In the genomic region with DNA sequence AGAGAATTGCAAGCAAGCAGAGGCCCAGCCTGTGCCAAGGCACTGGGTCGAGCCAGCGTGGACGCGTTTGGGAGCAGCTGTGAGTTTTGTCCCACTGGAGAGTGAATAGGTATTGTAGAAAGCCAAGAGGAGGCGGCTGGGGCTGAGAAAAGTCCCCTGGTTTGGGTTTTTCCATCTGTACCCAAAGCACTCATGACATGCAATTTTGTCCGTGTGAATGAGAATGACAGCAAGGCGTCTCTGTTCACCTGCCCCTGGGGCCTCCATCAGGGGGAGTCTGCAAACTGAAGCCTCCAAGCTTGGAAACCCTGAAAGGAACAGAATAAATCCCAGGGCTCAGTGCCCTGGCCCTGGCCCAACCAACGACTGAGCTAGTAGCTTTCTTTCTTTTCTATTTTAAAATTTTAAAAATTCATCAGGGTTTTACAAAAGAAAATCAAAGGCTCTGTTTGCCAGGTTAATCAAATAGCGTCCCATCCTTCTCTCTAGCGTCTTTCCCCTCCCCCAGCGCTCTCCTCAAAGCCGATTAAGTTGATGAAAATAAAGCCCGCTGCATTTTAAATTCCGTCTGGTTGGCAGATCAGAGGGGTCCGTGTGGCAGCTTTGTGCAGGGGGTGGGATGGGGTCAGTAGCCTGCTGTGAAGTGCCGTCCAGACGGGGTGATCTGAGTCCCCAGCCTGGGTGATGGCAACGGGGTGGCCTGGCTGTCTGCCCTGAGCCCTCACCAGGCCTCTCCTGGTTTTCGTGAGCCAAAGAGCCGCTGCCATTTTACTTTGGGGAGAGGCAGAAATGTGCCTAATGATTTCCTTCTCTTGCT, we compare ENCODE assay signal across 11 cellular contexts.
A peak's percentile ranks its signal among the peaks of the same experiment; 100 is the strongest.
DNase-seq lines count a peak whose midpoint lies in the region; ATAC-seq, FAIRE-seq and TF ChIP-seq lines count a peak whose summit lies in the region.
"Had no signal": no experiment of that assay in that cellular context is flagged by ENCODE, and none has a peak within 500 bp of the region (broad histone marks: within the 10 kb centered on the region; RNA-seq: fewer than 3 reads in every experiment).

No MANE protein-coding gene starts in this region.

- H3K9ac ChIP-seq in GM23248 (peak overlapping the region; percentile 34), Karpas-422 (ENCODE audit: low read length) (no peak overlapping the region)

- no peak for FAIRE-seq in small intestine (lab: Jason Lieb, UNC)

- no peak for TF ChIP-seq CTCF in coronary artery (IDR thresholded peaks at IDR 0.05)

- no peak overlapping the region for H3K4me3 Mint-ChIP-seq in activated naive CD8-positive, alpha-beta T cell treated with anti-CD3 and anti-CD28 coated beads for 36 hours

- 26 to 30% methylated on average over 20 of the region's 20 CpGs for WGBS in GM23248 (ENCODE audit: low coverage in 1 of 2, low lambda C conversion rate in 2 of 2, missing lambda C conversion rate in 2 of 2), 2 experiments
- WGBS in small intestine, 3 donors = 75 to 88% (median 84%) methylated on average over 20 of the region's 20 CpGs

- peak; percentile 9 for DNase-seq in GM23248
- DNase-seq in coronary artery (ENCODE audit: low spot score) = no peak
- no peak for DNase-seq in small intestine
- DNase-seq in activated naive CD8-positive, alpha-beta T cell treated with anti-CD3 and anti-CD28 coated beads for 36 hours = no peak
- no peak for DNase-seq in cortex of kidney (lab: John Stamatoyannopoulos, UW)
- no peak for DNase-seq in Karpas-422
- DNase-seq: activated CD8-positive, alpha-beta memory T cell treated with anti-CD3 and anti-CD28 coated beads for 24 hours; NCI-H526 treated with DMSO at 0.1 percent for 48 hours had no signal

- no peak for ATAC-seq in GM19467 (IDR thresholded peaks at IDR 0.05; ENCODE audit: unreplicated experiment)

- peaks cover 5% of the 10 kb centered on the region for H3K36me3 Mint-ChIP-seq in activated naive CD8-positive, alpha-beta T cell treated with anti-CD3 and anti-CD28 coated beads for 36 hours

- H4K20me1 ChIP-seq in GM23248 (ENCODE audit: insufficient read depth) (no peaks in the 10 kb centered on the region), Karpas-422 (ENCODE audit: insufficient read depth, low read depth, low read length) (no peaks in the 10 kb centered on the region)

- H3K9me3 ChIP-seq in GM23248 (ENCODE audit: low read depth) (no peaks in the 10 kb centered on the region), small intestine (ENCODE audit: control insufficient read depth, low read depth) (no peaks in the 10 kb centered on the region), Karpas-422 (ENCODE audit: low read length) (no peaks in the 10 kb centered on the region)

- H3K27ac ChIP-seq in GM23248 (peak overlapping the region; percentile 39), coronary artery (peak overlapping the region; percentile 46 to 75), layer of hippocampus (ENCODE audit: low read depth, low read length) (peak overlapping the region; percentile 97), small intestine (ENCODE audit: low read depth in 1 of 2, low read length in 1 of 2) (peak overlapping the region; percentile 86 to 92), Karpas-422 (ENCODE audit: low read length) (no peak overlapping the region)
- H3K27ac ChIP-seq: epithelial cell of prostate had no signal

- H3K4me1 Mint-ChIP-seq in activated naive CD8-positive, alpha-beta T cell treated with anti-CD3 and anti-CD28 coated beads for 36 hours = no peaks in the 10 kb centered on the region

- H3K4me2 ChIP-seq in GM23248 (ENCODE audit: unreplicated experiment) (no peak overlapping the region), Karpas-422 (ENCODE audit: low read depth, low read length, poor library complexity, severe bottlenecking) (no peak overlapping the region)

- peaks cover 22% of the 10 kb centered on the region for H3F3A ChIP-seq in GM23248 (ENCODE audit: insufficient read depth)

- H3K27me3 Mint-ChIP-seq in activated naive CD8-positive, alpha-beta T cell treated with anti-CD3 and anti-CD28 coated beads for 36 hours = no peaks in the 10 kb centered on the region

- in situ Hi-C loops in GM23248 (cut with MboI) = no loop called here

- 0 out of 2 replicates have a peak, but pooled peaks cover 3% of the 10 kb centered on the region for H3K36me3 ChIP-seq in GM23248 (ENCODE audit: low read depth)
- no peaks in the 10 kb centered on the region for H3K36me3 ChIP-seq in small intestine (ENCODE audit: control insufficient read depth in 2 of 2, insufficient read depth in 2 of 2, low read length in 2 of 2)
- H3K36me3 ChIP-seq in Karpas-422 (ENCODE audit: insufficient read depth, low read length) = no peaks in the 10 kb centered on the region

- no peaks in the 10 kb centered on the region for H3K79me2 ChIP-seq in GM23248 (ENCODE audit: insufficient read depth)
- H3K79me2 ChIP-seq in Karpas-422 (ENCODE audit: low read length) = no peaks in the 10 kb centered on the region

- H2AFZ ChIP-seq in GM23248 = peak overlapping the region; percentile 73
- H2AFZ ChIP-seq in Karpas-422 (ENCODE audit: low read length) = no peak overlapping the region

- peaks cover 14% of the 10 kb centered on the region for H3K4me1 ChIP-seq in GM23248 (ENCODE audit: insufficient read depth)
- H3K4me1 ChIP-seq in small intestine (ENCODE audit: control insufficient read depth in 2 of 2, insufficient read depth in 1 of 2, low read depth in 1 of 2, low read length in 1 of 2) = peaks cover 8 to 9% of the 10 kb centered on the region in 2 donors
- no peaks in the 10 kb centered on the region for H3K4me1 ChIP-seq in Karpas-422 (ENCODE audit: low read length)

- H3K9me2 ChIP-seq in GM23248 (ENCODE audit: insufficient read depth) (no peaks in the 10 kb centered on the region), Karpas-422 (replicated peaks; ENCODE audit: insufficient read depth, low read length) (no peaks in the 10 kb centered on the region)

- no peak overlapping the region for H3K4me3 ChIP-seq in GM23248
- peak overlapping the region; percentile 46 for H3K4me3 ChIP-seq in coronary artery
- H3K4me3 ChIP-seq in small intestine (ENCODE audit: low read depth in 1 of 2, low read length in 2 of 2) = no peak overlapping the region
- no peak overlapping the region for H3K4me3 ChIP-seq in Karpas-422 (ENCODE audit: low read length)

- H3K9me3 Mint-ChIP-seq in activated naive CD8-positive, alpha-beta T cell treated with anti-CD3 and anti-CD28 coated beads for 36 hours = no peaks in the 10 kb centered on the region

- no peak overlapping the region for H3K27ac Mint-ChIP-seq in activated naive CD8-positive, alpha-beta T cell treated with anti-CD3 and anti-CD28 coated beads for 36 hours

- H3K27me3 ChIP-seq in GM23248 (replicated peaks; ENCODE audit: insufficient read depth) (no peaks in the 10 kb centered on the region), layer of hippocampus (ENCODE audit: control insufficient read depth, insufficient read depth, low read length) (no peaks in the 10 kb centered on the region), small intestine (ENCODE audit: control insufficient read depth in 2 of 2, insufficient read depth in 2 of 2, low read length in 2 of 2) (no peaks in the 10 kb centered on the region), Karpas-422 (ENCODE audit: low read length) (no peaks in the 10 kb centered on the region)
